Comparison of ENCODE assay signal across 7 cellular contexts in the genomic region with DNA sequence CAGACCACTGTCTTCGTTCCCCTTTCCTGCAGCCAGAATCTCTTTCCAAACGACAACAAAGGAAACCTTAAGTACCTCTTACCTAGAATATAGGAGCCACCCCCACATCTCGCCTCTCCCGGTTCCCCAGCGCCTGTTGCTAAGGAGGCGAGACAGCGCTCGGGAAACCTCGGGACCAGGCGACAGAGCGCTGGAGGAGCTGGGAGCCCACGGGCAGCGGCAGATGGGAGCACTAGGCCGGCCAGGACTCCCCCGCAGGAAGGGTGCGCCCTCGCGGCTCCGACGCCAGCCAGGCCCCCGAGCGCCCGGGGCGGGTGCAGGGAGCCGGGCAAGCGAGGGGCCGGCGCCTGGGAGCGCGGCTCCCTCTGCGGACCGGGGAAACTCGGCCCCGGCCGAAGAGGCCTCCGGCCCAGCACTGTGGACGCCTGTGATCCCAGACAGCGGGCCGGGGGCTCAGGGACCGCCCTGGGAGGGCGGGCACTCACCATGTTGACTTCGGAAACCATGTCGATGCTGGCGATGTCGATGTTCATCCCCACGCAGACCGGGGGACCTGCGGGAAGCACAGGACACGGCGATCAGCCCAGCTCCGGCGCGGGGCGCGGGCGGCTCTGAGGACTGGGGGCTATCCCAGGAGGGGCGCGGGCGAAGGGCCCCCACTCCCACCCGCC. TPM values are rescaled to one million over a fixed set of nuclear protein-coding genes. Genes with fewer than 3 reads are reported as not detected.
DNase-seq lines count a peak whose midpoint lies in the region; ATAC-seq and TF ChIP-seq lines count a peak whose summit lies in the region.

No MANE protein-coding gene starts in this region.

- no peak overlapping the region for H3K27ac ChIP-seq in testis

- H3K4me3 ChIP-seq in testis = peak overlapping the region; percentile 50 to 58

- TF ChIP-seq CTCF in brain (conservative IDR thresholded peaks at IDR 0.05) = no peak
- TF ChIP-seq CTCF in testis (IDR thresholded peaks at IDR 0.05) = no peak

- H3K4me1 Mint-ChIP-seq in brain = peaks cover 61% of the 10 kb centered on the region

- peak; percentile 35 for DNase-seq in NCI-H1105 (lab: John Stamatoyannopoulos, UW)
- DNase-seq in kidney tubule cell (ENCODE audit: low spot score) = peak; percentile 25
- DNase-seq in testis = no peak
- no peak for DNase-seq in T-helper 2 cell
- DNase-seq in central memory CD4-positive, alpha-beta T cell = no peak

- H3K4me3 Mint-ChIP-seq in brain = peak overlapping the region; percentile 87 to 93 (median 93)

- no peak for TF ChIP-seq POLR2A in testis (IDR thresholded peaks at IDR 0.05)

- intact Hi-C loops in testis (cut with DNase I; ENCODE audit: low total_unique reads) = no loop called here

- H3K4me1 ChIP-seq in testis = no peaks in the 10 kb centered on the region

- H3K36me3 ChIP-seq in testis (ENCODE audit: low read depth, missing control alignments) = no peaks in the 10 kb centered on the region

- 2% methylated on average over 9 to 19 of the region's 60 CpGs for WGBS in testis, 2 donors

- H3K27me3 ChIP-seq in testis = no peaks in the 10 kb centered on the region

- H3K27ac Mint-ChIP-seq in brain = peak overlapping the region; percentile 43 to 96 (median 80)

- no peak for ATAC-seq in GM18858 (IDR thresholded peaks at IDR 0.05; ENCODE audit: unreplicated experiment)

- peaks cover 7% of the 10 kb centered on the region for H3K36me3 Mint-ChIP-seq in brain

- no peaks in the 10 kb centered on the region for H3K9me3 ChIP-seq in testis

- no peaks in the 10 kb centered on the region for H3K9me3 Mint-ChIP-seq in brain

- peaks cover 35% of the 10 kb centered on the region for H3K27me3 Mint-ChIP-seq in brain

RNA-seq across cellular contexts. Expression of a gene that starts 0.8 kb away (rescaled TPM):
- 61.1 TPM for polyA plus RNA-seq in brain (ENCODE audit: insufficient read depth, low read depth, low replicate concordance)
- total RNA-seq in testis = 10 to 100 TPM; 16.2 to 19.6 TPM
- 11.8 TPM for polyA plus RNA-seq in testis (ENCODE audit: insufficient read depth, low read depth, low replicate concordance)

Comparison
In these comparisons a context has a peak if more than half of its experiments do, and no peak if none do; other contexts are left out.
1. DNase-seq: peak in NCI-H1105 (single experiment) and kidney tubule cell (single experiment); none in testis (single experiment), T-helper 2 cell (0 of 5) and central memory CD4-positive, alpha-beta T cell (single experiment).